ENCODE assay signal across 25 cellular contexts in the genomic region with DNA sequence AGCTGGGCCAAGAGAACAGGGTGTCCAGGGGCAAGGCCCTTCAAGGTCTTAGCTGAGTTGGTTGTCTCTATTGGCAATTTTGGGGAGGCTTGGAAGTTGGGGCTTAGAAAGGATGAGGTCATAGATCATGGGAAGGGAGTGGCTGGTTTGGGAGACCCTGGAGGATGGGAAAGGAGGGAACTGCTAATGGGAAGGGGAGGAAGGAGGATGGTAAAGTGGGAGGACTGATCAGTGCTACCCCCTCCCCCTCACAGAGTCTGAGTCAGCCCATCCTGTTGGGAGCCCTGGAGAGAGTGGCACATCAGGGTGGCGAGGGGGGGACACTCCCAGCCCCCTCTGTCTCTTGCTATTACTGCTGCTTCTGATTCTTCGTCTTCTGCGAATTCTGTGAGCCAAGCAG. TPM values are rescaled to one million over a fixed set of nuclear protein-coding genes. Genes with fewer than 3 reads are reported as not detected.
DNase-seq lines count a peak whose midpoint lies in the region; ATAC-seq, FAIRE-seq and TF ChIP-seq lines count a peak whose summit lies in the region.
"Had no signal": no experiment of that assay in that cellular context is flagged by ENCODE, and none has a peak within 500 bp of the region (broad histone marks: within the 10 kb centered on the region; RNA-seq: fewer than 3 reads in every experiment).

No MANE protein-coding gene starts in this region.

- no peak for TF ChIP-seq EP300 in HepG2 (IDR thresholded peaks at IDR 0.05; ENCODE audit: low read depth in 2 of 2, low read length in 2 of 2)
- TF ChIP-seq EP300 in HepG2 (CRISPR knock-in tag; IDR thresholded peaks at IDR 0.05; ENCODE audit: borderline replicate concordance): no peak

- H3K27me3 ChIP-seq in HepG2 (ENCODE audit: control insufficient read depth in 1 of 2, insufficient read depth in 2 of 2, low read length in 2 of 2) (peaks cover 4 to 23% of the 10 kb centered on the region in 2 experiments), right lobe of liver (no peaks in the 10 kb centered on the region), endothelial cell of umbilical vein (ENCODE audit: control insufficient read depth in 2 of 2, insufficient read depth in 2 of 2, low read length in 2 of 2) (no peaks in the 10 kb centered on the region)

- H3K4me3 Mint-ChIP-seq in type B pancreatic cell (peak overlapping the region; percentile 33), chondrocyte (ENCODE audit: unreplicated experiment) (no peak overlapping the region)

- H2AFZ ChIP-seq in HepG2 (ENCODE audit: low read length): no peak overlapping the region
- H2AFZ ChIP-seq in endothelial cell of umbilical vein (ENCODE audit: low read depth, low read length): no peak overlapping the region
- H2AFZ ChIP-seq: GM23248 had no signal

- ATAC-seq in HepG2 (no peak), right lobe of liver (no peak)
- ATAC-seq: SK-N-SH treated with all-trans-retinoic acid at 6 μM for 48 hours had no signal

- H3K36me3 ChIP-seq in HepG2 (replicated peaks in 1 of 2; ENCODE audit: control insufficient read depth in 1 of 2, insufficient read depth in 2 of 2, low read length in 2 of 2) (peaks cover 3 to 7% of the 10 kb centered on the region in 2 experiments; a peak in 3 of 5 replicates), right lobe of liver (no peaks in the 10 kb centered on the region), endothelial cell of umbilical vein (ENCODE audit: control insufficient read depth in 2 of 2, extremely low read depth in 1 of 2, insufficient read depth in 2 of 2, low read length in 2 of 2) (peaks cover 4 to 6% of the 10 kb centered on the region in 2 experiments)

- CTCF ChIA-PET in HepG2 (lab: Yijun Ruan, JAX; ENCODE audit: low intra/inter-chr PET ratio, low total read pairs) (no interaction called here), endothelial cell of umbilical vein (lab: Charles Lee) (interaction anchor here (0.6 to 6.7 kb wide), 2 partner anchors 16 to 51 kb away, joined by 3 to 49 read pairs; no protein-coding TSS in a partner anchor)

- TF ChIP-seq POLR2A in HepG2 (IDR thresholded peaks at IDR 0.05; ENCODE audit: insufficient read depth in 1 of 2, low read depth in 2 of 2, low read length in 2 of 2): no peak
- TF ChIP-seq POLR2A in right lobe of liver (IDR thresholded peaks at IDR 0.05): no peak
- no peak for TF ChIP-seq POLR2A in endothelial cell of umbilical vein (IDR thresholded peaks at IDR 0.05; ENCODE audit: low read depth, low read length)

- H3K36me3 Mint-ChIP-seq in type B pancreatic cell (no peaks in the 10 kb centered on the region), chondrocyte (ENCODE audit: low read depth) (peaks cover 4% of the 10 kb centered on the region)

- intact Hi-C loops in HepG2 (cut with micrococcal nuclease; ENCODE audit: unreplicated experiment): no loop called here
- intact Hi-C loops in right lobe of liver (cut with DNase I): no loop called here
- intact Hi-C loops in endothelial cell of umbilical vein (cut with micrococcal nuclease): no loop called here

- in situ Hi-C loops in HepG2 (cut with HindIII; ENCODE audit: extremely low pct_ligation_motif_present, low pct_unique_long_range_greater_than_20kb) (no loop called here), GM13977 (cut with MboI; ENCODE audit: low pct_unique_long_range_greater_than_20kb, low sequenced_read_pairs, unreplicated experiment) (loop anchor here (25.0 kb wide), 1 partner anchor 406 kb away; no protein-coding TSS in a partner anchor)

- H3K27me3 Mint-ChIP-seq in type B pancreatic cell: peaks cover 20% of the 10 kb centered on the region
- H3K27me3 Mint-ChIP-seq in chondrocyte (ENCODE audit: low read depth): no peaks in the 10 kb centered on the region

- WGBS in HepG2 (ENCODE audit: low lambda C conversion rate): 96% methylated on average over 3 of the region's 3 CpGs
- no CpG with 5 or more reads among the region's 3 CpGs for WGBS in right lobe of liver (ENCODE audit: insufficient coverage, low coverage, low lambda C conversion rate, missing lambda C conversion rate)

- DNase-seq in HepG2 (ENCODE audit: low spot score) (no peak), right lobe of liver (no peak), NCI-H69 (lab: John Stamatoyannopoulos, UW) (peak; percentile 25), endothelial cell of umbilical vein (ENCODE audit: low read depth, low spot score) (no peak), type B pancreatic cell (ENCODE audit: extremely low spot score, unreplicated experiment) (no peak), GM13977 (ENCODE audit: low spot score) (no peak), RKO (ENCODE audit: low spot score) (no peak), chondrocyte (ENCODE audit: low spot score) (no peak)
- DNase-seq: Caco-2, GDM1, GM23248, HCEC 1CT, KG1, MV-4-11, NCI-H1694 treated with DMSO at 0.1 percent for 48 hours, NCI-H2107, NCI-H510A, NCI-H774, SIG-M5 had no signal

- peaks cover 9% of the 10 kb centered on the region for H3K79me2 ChIP-seq in HepG2 (ENCODE audit: insufficient read depth, low read length)
- peaks cover 5% of the 10 kb centered on the region for H3K79me2 ChIP-seq in endothelial cell of umbilical vein (ENCODE audit: control insufficient read depth, insufficient read depth, low read length)

- H3K4me1 Mint-ChIP-seq in type B pancreatic cell (ENCODE audit: unreplicated experiment) (peaks cover 9% of the 10 kb centered on the region), chondrocyte (ENCODE audit: low read depth) (peaks cover 23% of the 10 kb centered on the region)

- H4K20me1 ChIP-seq in HepG2 (ENCODE audit: insufficient read depth, low read length) (no peaks in the 10 kb centered on the region), endothelial cell of umbilical vein (replicated peaks; ENCODE audit: control insufficient read depth, extremely low read depth, insufficient read depth, low read length) (no peaks in the 10 kb centered on the region)

- TF ChIP-seq CTCF in HepG2 (CRISPR knock-in tag; IDR thresholded peaks at IDR 0.05): no peak
- TF ChIP-seq CTCF in right lobe of liver (IDR thresholded peaks at IDR 0.05): no peak
- TF ChIP-seq CTCF in endothelial cell of umbilical vein (IDR thresholded peaks at IDR 0.05; ENCODE audit: extremely low read depth in 1 of 2, insufficient read depth in 1 of 2, low read depth in 1 of 2, low read length in 2 of 2): no peak
- no peak for TF ChIP-seq CTCF in type B pancreatic cell (conservative IDR thresholded peaks at IDR 0.05)
- no peak for TF ChIP-seq CTCF in GM13977 (IDR thresholded peaks at IDR 0.05; ENCODE audit: extremely low read depth, insufficient read depth, missing control alignments)
- TF ChIP-seq CTCF in chondrocyte (IDR thresholded peaks at IDR 0.05): no peak

- H3K9ac ChIP-seq in HepG2 (ENCODE audit: insufficient read depth, low read depth, low read length): no peak overlapping the region
- H3K9ac ChIP-seq in endothelial cell of umbilical vein (replicated peaks; ENCODE audit: extremely low read depth, insufficient read depth, low read length): no peak overlapping the region
- H3K9ac ChIP-seq: GM23248 had no signal

- H3K9me3 Mint-ChIP-seq in type B pancreatic cell (no peaks in the 10 kb centered on the region), chondrocyte (ENCODE audit: low read depth) (no peaks in the 10 kb centered on the region)

- POLR2A ChIA-PET in HepG2 (lab: Yijun Ruan, JAX) (no interaction called here), endothelial cell of umbilical vein (lab: Charles Lee) (no interaction called here)

- H3K4me1 ChIP-seq in HepG2 (ENCODE audit: insufficient read depth, low read length) (peaks cover 31% of the 10 kb centered on the region), right lobe of liver (peaks cover 0 to 25% (median 3%) of the 10 kb centered on the region in 4 donors), endothelial cell of umbilical vein (ENCODE audit: control insufficient read depth, extremely low read depth, insufficient read depth, low read length) (peaks cover 10% of the 10 kb centered on the region)

- H3K4me3 ChIP-seq in HepG2 (replicated peaks in 1 of 3; ENCODE audit: insufficient read depth in 1 of 3, low read depth in 2 of 3, low read length in 3 of 3): no peak overlapping the region
- H3K4me3 ChIP-seq in right lobe of liver: no peak overlapping the region
- H3K4me3 ChIP-seq in endothelial cell of umbilical vein (replicated peaks in 1 of 3; ENCODE audit: insufficient read depth in 1 of 3, low read depth in 1 of 3, low read length in 3 of 3): no peak overlapping the region
- H3K4me3 ChIP-seq: GM23248 had no signal

- BruUV-seq in HepG2 (replicated peaks; lab: Mats Ljungman, UMichigan) (no TSS peak), endothelial cell of umbilical vein (replicated peaks; lab: Mats Ljungman, UMichigan) (no TSS peak)

- H3K27ac ChIP-seq in HepG2 (ENCODE audit: extremely low read length, insufficient read depth, low read length) (no peak overlapping the region), right lobe of liver (no peak overlapping the region), endothelial cell of umbilical vein (ENCODE audit: insufficient read depth, low read depth, low read length) (no peak overlapping the region)
- H3K27ac ChIP-seq: GM23248 had no signal

- dilution Hi-C loops in endothelial cell of umbilical vein (cut with MboI; ENCODE audit: extremely low pct_ligation_motif_present, low sequenced_read_pairs): no loop called here

- no peak overlapping the region for H3K27ac Mint-ChIP-seq in type B pancreatic cell
- H3K27ac Mint-ChIP-seq in chondrocyte (ENCODE audit: unreplicated experiment): no peak overlapping the region

- H3K9me1 ChIP-seq in endothelial cell of umbilical vein (replicated peaks; ENCODE audit: control insufficient read depth, extremely low read depth, insufficient read depth, low read length): no peaks in the 10 kb centered on the region

- no peak for FAIRE-seq in HepG2 (lab: Jason Lieb, UNC)
- peak; percentile 59 for FAIRE-seq in endothelial cell of umbilical vein (lab: Jason Lieb, UNC)
- FAIRE-seq: RCC 7860 had no signal

- no peak overlapping the region for H3K4me2 ChIP-seq in HepG2 (ENCODE audit: low read depth, low read length)
- no peak overlapping the region for H3K4me2 ChIP-seq in endothelial cell of umbilical vein (ENCODE audit: insufficient read depth, low read length)

- TF ChIP-seq RAD21 in HepG2 (CRISPR knock-in tag; IDR thresholded peaks at IDR 0.05): no peak

- no peaks in the 10 kb centered on the region for H3K9me3 ChIP-seq in HepG2 (ENCODE audit: low read length)
- H3K9me3 ChIP-seq in right lobe of liver: no peaks in the 10 kb centered on the region
- no peaks in the 10 kb centered on the region for H3K9me3 ChIP-seq in endothelial cell of umbilical vein (replicated peaks; ENCODE audit: control insufficient read depth, insufficient read depth, low read length)
- H3K9me3 ChIP-seq: Caco-2 had no signal

RNA-seq across cellular contexts. Expression of a gene that starts 5.1 kb away (rescaled TPM):
- total RNA-seq in HepG2 (2016; rRNA removed; fragmentation: Illumina TruSeq; extraction: Trizol): 9.3 and 17.2 TPM in 2 replicates
- 7.3 and 8.5 TPM in 2 replicates for total RNA-seq in HepG2 (2016; cell fraction: cytosol; rRNA removed; fragmentation: Illumina TruSeq; extraction: Trizol; ENCODE audit: low read depth)
- 11.0 and 17.1 TPM in 2 replicates for total RNA-seq in HepG2 (2016; cell fraction: insoluble cytoplasmic fraction; rRNA removed; fragmentation: Illumina TruSeq; extraction: Trizol)
- 8.8 and 11.0 TPM in 2 replicates for total RNA-seq in HepG2 (2016; cell fraction: membrane; rRNA removed; fragmentation: Illumina TruSeq; extraction: Trizol)
- total RNA-seq in HepG2 (2016; cell fraction: nucleus; rRNA removed; fragmentation: Illumina TruSeq; extraction: Trizol): 11.6 and 14.7 TPM in 2 replicates
- 12.0 and 13.9 TPM in 2 replicates for polyA plus RNA-seq in HepG2 (2011; rRNA removed)
- polyA plus RNA-seq in HepG2 (2011; cell fraction: cytosol; rRNA removed): 10.6 and 13.8 TPM in 2 replicates
- polyA plus RNA-seq in HepG2 (2011; cell fraction: nucleus; rRNA removed): 8.4 and 8.6 TPM in 2 replicates
- 6.5 and 7.0 TPM in 2 replicates for polyA plus RNA-seq in HepG2 (2012)
- polyA plus RNA-seq in HepG2 (2016; cell fraction: cytosol; fragmentation: Illumina TruSeq; extraction: Trizol; ENCODE audit: low read depth): 3.8 and 4.4 TPM in 2 replicates
- polyA plus RNA-seq in HepG2 (2016; cell fraction: insoluble cytoplasmic fraction; fragmentation: Illumina TruSeq; extraction: Trizol; ENCODE audit: low read depth): 9.8 and 11.5 TPM in 2 replicates
- polyA plus RNA-seq in HepG2 (2016; cell fraction: membrane; fragmentation: Illumina TruSeq; extraction: Trizol; ENCODE audit: low read depth): 5.1 and 5.2 TPM in 2 replicates
- polyA plus RNA-seq in HepG2 (2016; cell fraction: nucleus; fragmentation: Illumina TruSeq; extraction: Trizol; ENCODE audit: insufficient read depth, low read depth): 25.7 and 27.9 TPM in 2 replicates
- polyA minus RNA-seq in HepG2 (2011; rRNA and poly(A)+ RNA removed; ENCODE audit: low replicate concordance): 11.1 and 12.4 TPM in 2 replicates
- polyA minus RNA-seq in HepG2 (2011; cell fraction: cytosol; rRNA and poly(A)+ RNA removed): 4.8 and 5.1 TPM in 2 replicates
- 2.4 and 3.6 TPM in 2 replicates for polyA minus RNA-seq in HepG2 (2011; cell fraction: nucleus; rRNA and poly(A)+ RNA removed)
- total RNA-seq in right lobe of liver: 1 to 10 TPM; 2.3 to 6.4 (median 3.0) TPM
- 16.5 and 17.5 TPM in 2 replicates for total RNA-seq in endothelial cell of umbilical vein
- polyA plus RNA-seq in endothelial cell of umbilical vein: 25.2 and 28.0 TPM in 2 replicates
- polyA plus RNA-seq in endothelial cell of umbilical vein (2011; cell fraction: cytosol; rRNA removed): 23.2 and 26.4 TPM in 2 replicates
- polyA plus RNA-seq in endothelial cell of umbilical vein (2011; cell fraction: nucleus; rRNA removed): 13.1 and 13.8 TPM in 2 replicates
- 17.4 and 19.5 TPM in 2 replicates for polyA plus RNA-seq in endothelial cell of umbilical vein (2012)
- 15.3 and 15.7 TPM in 2 replicates for polyA minus RNA-seq in endothelial cell of umbilical vein
- polyA minus RNA-seq in endothelial cell of umbilical vein (2011; cell fraction: cytosol; rRNA and poly(A)+ RNA removed): 5.7 TPM
- 4.5 and 7.1 TPM in 2 replicates for polyA minus RNA-seq in endothelial cell of umbilical vein (2011; cell fraction: nucleus; rRNA and poly(A)+ RNA removed)
- total RNA-seq in type B pancreatic cell (ENCODE audit: low replicate concordance): 21.2 and 22.1 TPM in 2 replicates
- total RNA-seq in chondrocyte: 8.9 to 10.6 TPM (median 9.7 TPM) in 3 replicates

RNA-seq across cellular contexts. Expression of a gene that starts 10.0 kb away (rescaled TPM):
- total RNA-seq in HepG2 (2016; rRNA removed; fragmentation: Illumina TruSeq; extraction: Trizol) (1.0 and 1.6 TPM in 2 replicates), right lobe of liver (1 to 10 TPM in 4 of 6 experiments, under 1 TPM in 2; 0.26 to 4.0 (median 2.5) TPM), endothelial cell of umbilical vein (2.2 TPM in 2 replicates), type B pancreatic cell (ENCODE audit: low replicate concordance) (3.4 and 4.7 TPM in 2 replicates), chondrocyte (4.3 to 5.5 TPM (median 4.5 TPM) in 3 replicates)
- 0.62 and 0.71 TPM in 2 replicates for total RNA-seq in HepG2 (2016; cell fraction: cytosol; rRNA removed; fragmentation: Illumina TruSeq; extraction: Trizol; ENCODE audit: low read depth)
- total RNA-seq in HepG2 (2016; cell fraction: insoluble cytoplasmic fraction; rRNA removed; fragmentation: Illumina TruSeq; extraction: Trizol): 1.1 and 1.4 TPM in 2 replicates
- total RNA-seq in HepG2 (2016; cell fraction: membrane; rRNA removed; fragmentation: Illumina TruSeq; extraction: Trizol): 1.1 TPM in 2 replicates
- total RNA-seq in HepG2 (2016; cell fraction: nucleus; rRNA removed; fragmentation: Illumina TruSeq; extraction: Trizol): 0.22 and 0.34 TPM in 2 replicates
- polyA plus RNA-seq in HepG2 (2011; rRNA removed) (5.7 and 6.8 TPM in 2 replicates), endothelial cell of umbilical vein (2.5 and 4.2 TPM in 2 replicates)
- polyA plus RNA-seq in HepG2 (2011; cell fraction: cytosol; rRNA removed): 3.6 and 6.1 TPM in 2 replicates
- 6.0 and 6.7 TPM in 2 replicates for polyA plus RNA-seq in HepG2 (2011; cell fraction: nucleus; rRNA removed)
- 4.7 and 5.0 TPM in 2 replicates for polyA plus RNA-seq in HepG2 (2012)
- 0.71 and 0.87 TPM in 2 replicates for polyA plus RNA-seq in HepG2 (2016; cell fraction: cytosol; fragmentation: Illumina TruSeq; extraction: Trizol; ENCODE audit: low read depth)
- polyA plus RNA-seq in HepG2 (2016; cell fraction: insoluble cytoplasmic fraction; fragmentation: Illumina TruSeq; extraction: Trizol; ENCODE audit: low read depth): 1.6 and 1.7 TPM in 2 replicates
- 0.94 and 1.0 TPM in 2 replicates for polyA plus RNA-seq in HepG2 (2016; cell fraction: membrane; fragmentation: Illumina TruSeq; extraction: Trizol; ENCODE audit: low read depth)
- polyA plus RNA-seq in HepG2 (2016; cell fraction: nucleus; fragmentation: Illumina TruSeq; extraction: Trizol; ENCODE audit: insufficient read depth, low read depth): 1.4 and 2.1 TPM in 2 replicates
- 8.7 and 10.6 TPM in 2 replicates for polyA minus RNA-seq in HepG2 (2011; rRNA and poly(A)+ RNA removed; ENCODE audit: low replicate concordance)
- polyA minus RNA-seq in HepG2 (2011; cell fraction: cytosol; rRNA and poly(A)+ RNA removed): 1.8 and 2.5 TPM in 2 replicates
- 1.2 TPM in 1 of 2 replicates, not detected in the other for polyA minus RNA-seq in HepG2 (2011; cell fraction: nucleus; rRNA and poly(A)+ RNA removed)
- 2.0 and 3.0 TPM in 2 replicates for polyA plus RNA-seq in endothelial cell of umbilical vein (2011; cell fraction: cytosol; rRNA removed)
- polyA plus RNA-seq in endothelial cell of umbilical vein (2011; cell fraction: nucleus; rRNA removed): 1.1 and 2.3 TPM in 2 replicates
- 1.5 and 2.3 TPM in 2 replicates for polyA plus RNA-seq in endothelial cell of umbilical vein (2012)
- 1.2 and 1.6 TPM in 2 replicates for polyA minus RNA-seq in endothelial cell of umbilical vein
- polyA minus RNA-seq in endothelial cell of umbilical vein (2011; cell fraction: cytosol; rRNA and poly(A)+ RNA removed): 4.2 TPM
- 0.24 and 0.77 TPM in 2 replicates for polyA minus RNA-seq in endothelial cell of umbilical vein (2011; cell fraction: nucleus; rRNA and poly(A)+ RNA removed)

RNA-seq across cellular contexts. Expression of a gene that starts 17.5 kb away (rescaled TPM):
- 12.3 and 25.6 TPM in 2 replicates for total RNA-seq in HepG2 (2016; rRNA removed; fragmentation: Illumina TruSeq; extraction: Trizol)
- 9.4 and 10.0 TPM in 2 replicates for total RNA-seq in HepG2 (2016; cell fraction: cytosol; rRNA removed; fragmentation: Illumina TruSeq; extraction: Trizol; ENCODE audit: low read depth)
- total RNA-seq in HepG2 (2016; cell fraction: insoluble cytoplasmic fraction; rRNA removed; fragmentation: Illumina TruSeq; extraction: Trizol): 11.8 and 25.5 TPM in 2 replicates
- 12.6 and 15.4 TPM in 2 replicates for total RNA-seq in HepG2 (2016; cell fraction: membrane; rRNA removed; fragmentation: Illumina TruSeq; extraction: Trizol)
- total RNA-seq in HepG2 (2016; cell fraction: nucleus; rRNA removed; fragmentation: Illumina TruSeq; extraction: Trizol): 22.9 and 27.4 TPM in 2 replicates
- polyA plus RNA-seq in HepG2 (2011; rRNA removed): 17.9 and 24.0 TPM in 2 replicates
- polyA plus RNA-seq in HepG2 (2011; cell fraction: cytosol; rRNA removed): 12.5 and 21.6 TPM in 2 replicates
- 100 and 115 TPM in 2 replicates for polyA plus RNA-seq in HepG2 (2011; cell fraction: nucleus; rRNA removed)
- polyA plus RNA-seq in HepG2 (2012): 14.8 and 20.2 TPM in 2 replicates
- polyA plus RNA-seq in HepG2 (2016; cell fraction: cytosol; fragmentation: Illumina TruSeq; extraction: Trizol; ENCODE audit: low read depth): 8.0 and 8.2 TPM in 2 replicates
- 10.2 and 14.0 TPM in 2 replicates for polyA plus RNA-seq in HepG2 (2016; cell fraction: insoluble cytoplasmic fraction; fragmentation: Illumina TruSeq; extraction: Trizol; ENCODE audit: low read depth)
- polyA plus RNA-seq in HepG2 (2016; cell fraction: membrane; fragmentation: Illumina TruSeq; extraction: Trizol; ENCODE audit: low read depth): 11.2 and 16.1 TPM in 2 replicates
- 65.2 and 66.0 TPM in 2 replicates for polyA plus RNA-seq in HepG2 (2016; cell fraction: nucleus; fragmentation: Illumina TruSeq; extraction: Trizol; ENCODE audit: insufficient read depth, low read depth)
- 69.0 and 416 TPM in 2 replicates for polyA minus RNA-seq in HepG2 (2011; rRNA and poly(A)+ RNA removed; ENCODE audit: low replicate concordance)
- polyA minus RNA-seq in HepG2 (2011; cell fraction: cytosol; rRNA and poly(A)+ RNA removed): 13.6 and 23.7 TPM in 2 replicates
- polyA minus RNA-seq in HepG2 (2011; cell fraction: nucleus; rRNA and poly(A)+ RNA removed): 19.4 and 22.5 TPM in 2 replicates
- 10 to 100 TPM; 16.2 to 33.9 (median 26.4) TPM for total RNA-seq in right lobe of liver
- 268 and 299 TPM in 2 replicates for total RNA-seq in endothelial cell of umbilical vein
- polyA plus RNA-seq in endothelial cell of umbilical vein: 295 and 397 TPM in 2 replicates
- polyA plus RNA-seq in endothelial cell of umbilical vein (2011; cell fraction: cytosol; rRNA removed): 175 and 217 TPM in 2 replicates
- 279 and 369 TPM in 2 replicates for polyA plus RNA-seq in endothelial cell of umbilical vein (2011; cell fraction: nucleus; rRNA removed)
- 163 and 171 TPM in 2 replicates for polyA plus RNA-seq in endothelial cell of umbilical vein (2012)
- 240 and 273 TPM in 2 replicates for polyA minus RNA-seq in endothelial cell of umbilical vein
- polyA minus RNA-seq in endothelial cell of umbilical vein (2011; cell fraction: cytosol; rRNA and poly(A)+ RNA removed): 215 TPM
- 94.3 and 106 TPM in 2 replicates for polyA minus RNA-seq in endothelial cell of umbilical vein (2011; cell fraction: nucleus; rRNA and poly(A)+ RNA removed)
- total RNA-seq in type B pancreatic cell (ENCODE audit: low replicate concordance): 61.9 and 69.0 TPM in 2 replicates
- total RNA-seq in chondrocyte: 73.7 to 91.1 TPM (median 75.2 TPM) in 3 replicates

RNA-seq across cellular contexts. Expression of a gene that starts 35.0 kb away (rescaled TPM):
- not detected in 2 replicates for total RNA-seq in HepG2 (2016; rRNA removed; fragmentation: Illumina TruSeq; extraction: Trizol)
- total RNA-seq in HepG2 (2016; cell fraction: cytosol; rRNA removed; fragmentation: Illumina TruSeq; extraction: Trizol; ENCODE audit: low read depth): not detected in 2 replicates
- total RNA-seq in HepG2 (2016; cell fraction: insoluble cytoplasmic fraction; rRNA removed; fragmentation: Illumina TruSeq; extraction: Trizol): not detected in 2 replicates
- total RNA-seq in HepG2 (2016; cell fraction: membrane; rRNA removed; fragmentation: Illumina TruSeq; extraction: Trizol): not detected in 2 replicates
- not detected in 2 replicates for total RNA-seq in HepG2 (2016; cell fraction: nucleus; rRNA removed; fragmentation: Illumina TruSeq; extraction: Trizol)
- polyA plus RNA-seq in HepG2 (2011; rRNA removed): 0.04 TPM in 1 of 2 replicates, not detected in the other
- polyA plus RNA-seq in HepG2 (2011; cell fraction: cytosol; rRNA removed): not detected in 2 replicates
- 0.19 and 0.24 TPM in 2 replicates for polyA plus RNA-seq in HepG2 (2011; cell fraction: nucleus; rRNA removed)
- polyA plus RNA-seq in HepG2 (2012): not detected in 2 replicates
- not detected in 2 replicates for polyA plus RNA-seq in HepG2 (2016; cell fraction: cytosol; fragmentation: Illumina TruSeq; extraction: Trizol; ENCODE audit: low read depth)
- polyA plus RNA-seq in HepG2 (2016; cell fraction: insoluble cytoplasmic fraction; fragmentation: Illumina TruSeq; extraction: Trizol; ENCODE audit: low read depth): not detected in 2 replicates
- polyA plus RNA-seq in HepG2 (2016; cell fraction: membrane; fragmentation: Illumina TruSeq; extraction: Trizol; ENCODE audit: low read depth): not detected in 2 replicates
- polyA plus RNA-seq in HepG2 (2016; cell fraction: nucleus; fragmentation: Illumina TruSeq; extraction: Trizol; ENCODE audit: insufficient read depth, low read depth): not detected in 2 replicates
- not detected in 2 replicates for polyA minus RNA-seq in HepG2 (2011; rRNA and poly(A)+ RNA removed; ENCODE audit: low replicate concordance)
- polyA minus RNA-seq in HepG2 (2011; cell fraction: cytosol; rRNA and poly(A)+ RNA removed): not detected in 2 replicates
- not detected in 2 replicates for polyA minus RNA-seq in HepG2 (2011; cell fraction: nucleus; rRNA and poly(A)+ RNA removed)
- total RNA-seq in right lobe of liver: not detected
- not detected in 2 replicates for total RNA-seq in endothelial cell of umbilical vein
- not detected in 2 replicates for polyA plus RNA-seq in endothelial cell of umbilical vein
- polyA plus RNA-seq in endothelial cell of umbilical vein (2011; cell fraction: cytosol; rRNA removed): not detected in 2 replicates
- polyA plus RNA-seq in endothelial cell of umbilical vein (2011; cell fraction: nucleus; rRNA removed): not detected in 2 replicates
- polyA plus RNA-seq in endothelial cell of umbilical vein (2012): not detected in 2 replicates
- not detected in 2 replicates for polyA minus RNA-seq in endothelial cell of umbilical vein
- not detected for polyA minus RNA-seq in endothelial cell of umbilical vein (2011; cell fraction: cytosol; rRNA and poly(A)+ RNA removed)
- polyA minus RNA-seq in endothelial cell of umbilical vein (2011; cell fraction: nucleus; rRNA and poly(A)+ RNA removed): not detected in 2 replicates
- total RNA-seq in type B pancreatic cell (ENCODE audit: low replicate concordance): not detected in 2 replicates
- not detected in 3 replicates for total RNA-seq in chondrocyte
- total RNA-seq: A673, Caco-2, Daoy, GM23248, OCI-LY7 had no signal
- polyA plus RNA-seq: CD14-positive monocyte, GM23248 had no signal

RNA-seq across cellular contexts. Expression of a gene that starts 35.0 kb away (rescaled TPM):
- total RNA-seq in HepG2 (2016; rRNA removed; fragmentation: Illumina TruSeq; extraction: Trizol) (not detected in 2 replicates), right lobe of liver (1 to 10 TPM in 1 of 6 experiments, under 1 TPM in 4, not detected in 1; 0.72 to 1.4 (median 0.81) TPM), endothelial cell of umbilical vein (0.23 and 0.51 TPM in 2 replicates), type B pancreatic cell (ENCODE audit: low replicate concordance) (1.6 and 2.4 TPM in 2 replicates), chondrocyte (0.30 to 0.36 TPM (median 0.36 TPM) in 3 replicates)
- total RNA-seq in HepG2 (2016; cell fraction: cytosol; rRNA removed; fragmentation: Illumina TruSeq; extraction: Trizol; ENCODE audit: low read depth): not detected in 2 replicates
- total RNA-seq in HepG2 (2016; cell fraction: insoluble cytoplasmic fraction; rRNA removed; fragmentation: Illumina TruSeq; extraction: Trizol): not detected in 2 replicates
- total RNA-seq in HepG2 (2016; cell fraction: membrane; rRNA removed; fragmentation: Illumina TruSeq; extraction: Trizol): not detected in 2 replicates
- total RNA-seq in HepG2 (2016; cell fraction: nucleus; rRNA removed; fragmentation: Illumina TruSeq; extraction: Trizol): not detected in 2 replicates
- polyA plus RNA-seq in HepG2 (2011; rRNA removed) (0.74 and 0.80 TPM in 2 replicates), endothelial cell of umbilical vein (0.29 and 0.73 TPM in 2 replicates)
- 0.17 and 0.19 TPM in 2 replicates for polyA plus RNA-seq in HepG2 (2011; cell fraction: cytosol; rRNA removed)
- polyA plus RNA-seq in HepG2 (2011; cell fraction: nucleus; rRNA removed): 7.8 and 11.4 TPM in 2 replicates
- polyA plus RNA-seq in HepG2 (2012): 0.35 and 1.6 TPM in 2 replicates
- 0.29 TPM in 1 of 2 replicates, not detected in the other for polyA plus RNA-seq in HepG2 (2016; cell fraction: cytosol; fragmentation: Illumina TruSeq; extraction: Trizol; ENCODE audit: low read depth)
- polyA plus RNA-seq in HepG2 (2016; cell fraction: insoluble cytoplasmic fraction; fragmentation: Illumina TruSeq; extraction: Trizol; ENCODE audit: low read depth): not detected in 2 replicates
- not detected in 2 replicates for polyA plus RNA-seq in HepG2 (2016; cell fraction: membrane; fragmentation: Illumina TruSeq; extraction: Trizol; ENCODE audit: low read depth)
- polyA plus RNA-seq in HepG2 (2016; cell fraction: nucleus; fragmentation: Illumina TruSeq; extraction: Trizol; ENCODE audit: insufficient read depth, low read depth): 0.29 TPM in 1 of 2 replicates, not detected in the other
- polyA minus RNA-seq in HepG2 (2011; rRNA and poly(A)+ RNA removed; ENCODE audit: low replicate concordance): 0.08 and 2.6 TPM in 2 replicates
- polyA minus RNA-seq in HepG2 (2011; cell fraction: cytosol; rRNA and poly(A)+ RNA removed): not detected in 2 replicates
- polyA minus RNA-seq in HepG2 (2011; cell fraction: nucleus; rRNA and poly(A)+ RNA removed): 0.37 TPM in 1 of 2 replicates, not detected in the other
- polyA plus RNA-seq in endothelial cell of umbilical vein (2011; cell fraction: cytosol; rRNA removed): 0.07 TPM in 1 of 2 replicates, not detected in the other
- 2.6 and 3.1 TPM in 2 replicates for polyA plus RNA-seq in endothelial cell of umbilical vein (2011; cell fraction: nucleus; rRNA removed)
- 0.40 TPM in 1 of 2 replicates, not detected in the other for polyA plus RNA-seq in endothelial cell of umbilical vein (2012)
- polyA minus RNA-seq in endothelial cell of umbilical vein: 0.36 and 0.63 TPM in 2 replicates
- 1.3 TPM for polyA minus RNA-seq in endothelial cell of umbilical vein (2011; cell fraction: cytosol; rRNA and poly(A)+ RNA removed)
- polyA minus RNA-seq in endothelial cell of umbilical vein (2011; cell fraction: nucleus; rRNA and poly(A)+ RNA removed): 0.19 TPM in 1 of 2 replicates, not detected in the other
- total RNA-seq: Daoy, GM23248 had no signal
- polyA plus RNA-seq: CD14-positive monocyte had no signal
